Comparison of ENCODE assay signal across 17 cellular contexts in the genomic region with DNA sequence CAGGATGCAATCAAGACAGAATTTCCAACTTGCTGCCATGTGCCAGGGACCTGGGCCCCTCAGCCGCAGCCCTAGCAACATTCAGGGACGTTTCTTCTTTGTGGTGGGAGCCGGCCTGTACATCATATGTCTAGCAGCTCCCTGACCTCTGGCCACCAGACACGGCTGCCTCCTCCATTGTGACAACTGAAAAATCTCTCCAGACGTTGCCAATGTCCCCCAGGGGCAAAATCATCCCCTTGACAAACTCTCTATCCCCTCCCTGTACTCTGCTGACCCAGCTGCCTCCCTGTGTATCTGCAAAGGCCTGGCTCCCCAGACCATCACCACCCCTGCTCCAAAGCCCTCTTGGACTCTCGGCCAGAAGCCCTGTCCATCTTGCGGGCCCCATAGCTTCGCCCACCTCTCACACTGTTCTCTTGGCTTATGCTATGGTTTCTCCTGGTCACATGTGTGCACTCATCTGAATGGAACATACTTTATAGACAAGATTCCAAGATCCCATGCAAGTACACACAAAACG. TPM values are rescaled to one million over a fixed set of nuclear protein-coding genes. Genes with fewer than 3 reads are reported as not detected.
A peak's percentile ranks its signal among the peaks of the same experiment; 100 is the strongest.
DNase-seq lines count a peak whose midpoint lies in the region; ATAC-seq and TF ChIP-seq lines count a peak whose summit lies in the region.
"Had no signal": no experiment of that assay in that cellular context is flagged by ENCODE, and none has a peak within 500 bp of the region (broad histone marks: within the 10 kb centered on the region; RNA-seq: fewer than 3 reads in every experiment).

No MANE protein-coding gene starts in this region.

- H3K36me3 ChIP-seq in H7 (replicated peaks; ENCODE audit: control insufficient read depth, insufficient read depth, low read length): peaks cover 28% of the 10 kb centered on the region
- H3K36me3 ChIP-seq: neural progenitor cell had no signal

- no peaks in the 10 kb centered on the region for H3K27me3 ChIP-seq in H7 (ENCODE audit: control insufficient read depth, insufficient read depth, low read length)
- H3K27me3 ChIP-seq: heart left ventricle, MG63, neural progenitor cell, sigmoid colon had no signal

- H3K9me3 Mint-ChIP-seq in brain (no peaks in the 10 kb centered on the region), memory B cell (no peaks in the 10 kb centered on the region), type B pancreatic cell (no peaks in the 10 kb centered on the region)
- H3K9me3 Mint-ChIP-seq: neural progenitor cell had no signal

- no peak for ATAC-seq in memory B cell (ENCODE audit: low read depth)
- ATAC-seq in HG02642 (IDR thresholded peaks at IDR 0.05; ENCODE audit: poor library complexity, unreplicated experiment): no peak
- no peak for ATAC-seq in GM21825 (IDR thresholded peaks at IDR 0.05; ENCODE audit: unreplicated experiment)
- ATAC-seq: heart left ventricle, left cardiac atrium had no signal

- H3K36me3 Mint-ChIP-seq in brain (peaks cover 73% of the 10 kb centered on the region), memory B cell (peaks cover 28% of the 10 kb centered on the region), type B pancreatic cell (peaks cover 25% of the 10 kb centered on the region)

- H3K4me3 Mint-ChIP-seq in brain (no peak overlapping the region), memory B cell (no peak overlapping the region), type B pancreatic cell (peak overlapping the region; percentile 40)
- H3K4me3 Mint-ChIP-seq: neural progenitor cell had no signal

- H3K27me3 Mint-ChIP-seq in brain: no peaks in the 10 kb centered on the region
- H3K27me3 Mint-ChIP-seq in memory B cell: no peaks in the 10 kb centered on the region
- no peaks in the 10 kb centered on the region for H3K27me3 Mint-ChIP-seq in type B pancreatic cell

- H3K4me1 Mint-ChIP-seq in brain: peaks cover 23% of the 10 kb centered on the region
- peaks cover 67% of the 10 kb centered on the region for H3K4me1 Mint-ChIP-seq in memory B cell
- H3K4me1 Mint-ChIP-seq in type B pancreatic cell (ENCODE audit: unreplicated experiment): peaks cover 22% of the 10 kb centered on the region

- H3K27ac Mint-ChIP-seq in brain (peak overlapping the region in 4 of 5 experiments; percentile 6 to 87 (median 70)), memory B cell (peak overlapping the region; percentile 42), type B pancreatic cell (peak overlapping the region; percentile 85)
- H3K27ac Mint-ChIP-seq: neural progenitor cell had no signal

- no peak overlapping the region for H3K4me3 ChIP-seq in H7 (ENCODE audit: insufficient read depth, low read depth, low read length)
- H3K4me3 ChIP-seq: heart left ventricle, MG63, neural progenitor cell, sigmoid colon had no signal

- TF ChIP-seq CTCF in brain (conservative IDR thresholded peaks at IDR 0.05): no peak
- no peak for TF ChIP-seq CTCF in type B pancreatic cell (conservative IDR thresholded peaks at IDR 0.05)

- DNase-seq in activated effector memory CD4-positive, alpha-beta T cell treated with anti-CD3 and anti-CD28 coated beads, Interleukin-2, amount 50 U/mL, for 16 hours: peak; percentile 42
- DNase-seq in activated effector memory CD4-positive, alpha-beta T cell treated with Interleukin-2 at 50 U/mL for 16 hours: no peak
- DNase-seq in memory B cell (ENCODE audit: low spot score in 2 of 2) (no peak), type B pancreatic cell (ENCODE audit: extremely low spot score, unreplicated experiment) (no peak), H7 (no peak)
- DNase-seq: ACHN; activated CD4-positive, alpha-beta T cell treated with anti-CD3 and anti-CD28 coated beads, Interleukin-2, amount 50 U/mL, for 48 hours; heart left ventricle; left cardiac atrium; MG63; NCI-H82; sigmoid colon; stimulated activated CD4-positive, alpha-beta T cell treated with anti-CD3 and anti-CD28 coated beads, Interleukin-4, amount 100 ng/mL, for 4 hours had no signal

RNA-seq across cellular contexts. Expression of gene BICD2, which starts 40.8 kb away (rescaled TPM):
- 61.0 TPM for polyA plus RNA-seq in brain (ENCODE audit: insufficient read depth, low read depth, low replicate concordance)
- total RNA-seq in type B pancreatic cell (ENCODE audit: low replicate concordance): 26.8 and 28.6 TPM in 2 replicates
- 34.3 and 42.2 TPM in 2 replicates for total RNA-seq in H7 (2014; rRNA removed; shearing (Covaris generic))

RNA-seq across cellular contexts. Expression of gene IPPK, which starts 53.9 kb away (rescaled TPM):
- 6.9 TPM for polyA plus RNA-seq in brain (ENCODE audit: insufficient read depth, low read depth, low replicate concordance)
- total RNA-seq in type B pancreatic cell (ENCODE audit: low replicate concordance): 8.1 and 11.6 TPM in 2 replicates
- 10.6 and 12.5 TPM in 2 replicates for total RNA-seq in H7 (2014; rRNA removed; shearing (Covaris generic))
